Comparison of ENCODE assay signal across 8 cellular contexts in genomic region chr18:44241041-44241440, GRCh38.
"Had no signal": no experiment of that assay in that cellular context is flagged by ENCODE, and none has a peak within 500 bp of the region (broad histone marks: within the 10 kb centered on the region; RNA-seq: fewer than 3 reads in every experiment).

No MANE protein-coding gene starts in this region.

- FAIRE-seq: G401.6, GM12878, GM12891, GM12892, GM18507, GM19239 had no signal

- DNase-seq: GDM1, GF-D8 had no signal

- ATAC-seq: GM12878 had no signal

- H3K4me3 ChIP-seq: GM12878 had no signal
